In genomic region chr3:39541917-39542329, GRCh38 we compare ENCODE assay signal across 8 cellular contexts.
DNase-seq lines count a peak whose midpoint lies in the region; ATAC-seq and TF ChIP-seq lines count a peak whose summit lies in the region.

No MANE protein-coding gene starts in this region.

- H3K9me3 ChIP-seq in right atrium auricular region: no peaks in the 10 kb centered on the region
- H3K9me3 ChIP-seq in RWPE2 (ENCODE audit: severe bottlenecking): no peaks in the 10 kb centered on the region

- H3K27me3 Mint-ChIP-seq in stimulated activated naive CD8-positive, alpha-beta T cell treated with anti-CD3 and anti-CD28 coated beads, Interleukin-15, amount 100 ng/mL, for 72 hours: peaks cover 19% of the 10 kb centered on the region

- no peak overlapping the region for H3K27ac Mint-ChIP-seq in stimulated activated naive CD8-positive, alpha-beta T cell treated with anti-CD3 and anti-CD28 coated beads, Interleukin-15, amount 100 ng/mL, for 72 hours

- no peak overlapping the region for H3K4me3 Mint-ChIP-seq in stimulated activated naive CD8-positive, alpha-beta T cell treated with anti-CD3 and anti-CD28 coated beads, Interleukin-15, amount 100 ng/mL, for 72 hours

- H3K36me3 ChIP-seq in right atrium auricular region (no peaks in the 10 kb centered on the region), RWPE2 (ENCODE audit: low read depth) (no peaks in the 10 kb centered on the region)

- H3K4me1 Mint-ChIP-seq in stimulated activated naive CD8-positive, alpha-beta T cell treated with anti-CD3 and anti-CD28 coated beads, Interleukin-15, amount 100 ng/mL, for 72 hours: peaks cover 6% of the 10 kb centered on the region

- H3K27ac ChIP-seq in right atrium auricular region: no peak overlapping the region
- H3K27ac ChIP-seq in RWPE2 (ENCODE audit: poor library complexity, severe bottlenecking): no peak overlapping the region

- ATAC-seq in RWPE2 (ENCODE audit: low read depth): no peak
- ATAC-seq in stimulated activated naive CD8-positive, alpha-beta T cell treated with anti-CD3 and anti-CD28 coated beads, Interleukin-15, amount 100 ng/mL, for 72 hours: no peak

- no peak for DNase-seq in right atrium auricular region (ENCODE audit: low spot score)
- no peak for DNase-seq in cardiac septum (ENCODE audit: low spot score)
- no peak for DNase-seq in RWPE2 (ENCODE audit: low spot score)
- DNase-seq in glomerular endothelial cell (ENCODE audit: extremely low read depth, low read depth, low spot score): peak; percentile 47
- DNase-seq in NCI-H1048 (lab: John Stamatoyannopoulos, UW): no peak
- no peak for DNase-seq in iPS-NIHi11 (ENCODE audit: low spot score)
- no peak for DNase-seq in stimulated activated naive CD8-positive, alpha-beta T cell treated with anti-CD3 and anti-CD28 coated beads, Interleukin-15, amount 100 ng/mL, for 72 hours
- DNase-seq in stimulated activated CD4-positive, alpha-beta T cell treated with anti-CD3 and anti-CD28 coated beads, Interleukin-4, amount 100 ng/mL, for 24 hours: no peak

- no peaks in the 10 kb centered on the region for H3K9me3 Mint-ChIP-seq in stimulated activated naive CD8-positive, alpha-beta T cell treated with anti-CD3 and anti-CD28 coated beads, Interleukin-15, amount 100 ng/mL, for 72 hours

- H3K4me3 ChIP-seq in right atrium auricular region (no peak overlapping the region), RWPE2 (ENCODE audit: severe bottlenecking) (no peak overlapping the region)

- H3K27me3 ChIP-seq in right atrium auricular region (no peaks in the 10 kb centered on the region), RWPE2 (ENCODE audit: insufficient read depth, poor library complexity, severe bottlenecking) (no peaks in the 10 kb centered on the region)

- intact Hi-C loops in cardiac septum (cut with DNase I): loop anchor here (5.0 kb wide), 1 partner anchor 635 kb away; no protein-coding TSS in a partner anchor

- H3K4me1 ChIP-seq in right atrium auricular region (no peaks in the 10 kb centered on the region), RWPE2 (ENCODE audit: insufficient read depth, poor library complexity, severe bottlenecking) (no peaks in the 10 kb centered on the region)

- TF ChIP-seq CTCF in right atrium auricular region (IDR thresholded peaks at IDR 0.05): peak; percentile 23 to 64
- peak; percentile 87 for TF ChIP-seq CTCF in RWPE2 (IDR thresholded peaks at IDR 0.05; ENCODE audit: poor library complexity, severe bottlenecking)
